In the genomic region with DNA sequence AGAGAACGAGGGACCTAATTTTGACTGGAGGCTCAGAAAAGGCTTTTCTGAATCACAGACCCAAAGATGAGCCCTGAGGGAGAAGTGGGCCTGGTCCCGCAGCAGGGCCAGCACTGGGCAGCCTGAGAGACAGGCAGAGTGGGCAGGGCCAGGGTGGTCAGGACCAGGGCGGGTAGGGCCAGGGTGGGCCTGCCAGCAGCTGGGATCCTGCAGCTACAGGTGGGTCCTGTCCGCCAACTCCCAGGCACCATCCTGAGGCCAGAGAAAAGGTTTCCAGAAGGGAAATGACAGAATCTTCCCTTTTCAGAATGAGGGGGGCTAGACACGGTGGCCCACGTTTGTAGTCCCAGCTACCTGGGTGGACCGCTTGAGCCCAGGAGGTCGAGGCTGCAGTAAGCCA, we compare ENCODE assay signal across 21 cellular contexts.
"Had no signal": no experiment of that assay in that cellular context is flagged by ENCODE, and none has a peak within 500 bp of the region (broad histone marks: within the 10 kb centered on the region; RNA-seq: fewer than 3 reads in every experiment).

No MANE protein-coding gene starts in this region.

- FAIRE-seq: keratinocyte had no signal

- H3K27ac ChIP-seq: brain microvascular endothelial cell, epithelial cell of prostate, suprapubic skin had no signal

- H3K27ac Mint-ChIP-seq: activated CD4-positive, alpha-beta memory T cell treated with anti-CD3 and anti-CD28 coated beads, Interleukin-2, amount 10 ng/mL, durations not matched to agents 7 days and 5 days; activated naive CD8-positive, alpha-beta T cell treated with anti-CD3 and anti-CD28 coated beads for 36 hours; activated T-cell treated with anti-CD3 and anti-CD28 coated beads, Interleukin-2, amount 50 U/mL, for 72 hours; memory B cell; stimulated activated naive CD8-positive, alpha-beta T cell treated with anti-CD3 and anti-CD28 coated beads, Interleukin-15, Interleukin-2, amounts not matched to agents 100 ng/mL and 50 ng/mL, for 24 hours; type B pancreatic cell had no signal

- H3K4me3 Mint-ChIP-seq: activated CD4-positive, alpha-beta memory T cell treated with anti-CD3 and anti-CD28 coated beads, Interleukin-2, amount 10 ng/mL, durations not matched to agents 7 days and 5 days; activated naive CD8-positive, alpha-beta T cell treated with anti-CD3 and anti-CD28 coated beads for 36 hours; activated T-cell treated with anti-CD3 and anti-CD28 coated beads, Interleukin-2, amount 50 U/mL, for 72 hours; memory B cell; natural killer cell treated with Interleukin-12 subunit alpha and Interleukin-12 subunit beta and Interleukin-15 and Interleukin-18, amount 100 ng/mL, for 72 hours; stimulated activated naive CD8-positive, alpha-beta T cell treated with anti-CD3 and anti-CD28 coated beads, Interleukin-15, Interleukin-2, amounts not matched to agents 100 ng/mL and 50 ng/mL, for 24 hours; type B pancreatic cell had no signal

- H3K27me3 Mint-ChIP-seq: activated CD4-positive, alpha-beta memory T cell treated with anti-CD3 and anti-CD28 coated beads, Interleukin-2, amount 10 ng/mL, durations not matched to agents 7 days and 5 days; activated naive CD8-positive, alpha-beta T cell treated with anti-CD3 and anti-CD28 coated beads for 36 hours; natural killer cell treated with Interleukin-12 subunit alpha and Interleukin-12 subunit beta and Interleukin-15 and Interleukin-18, amount 100 ng/mL, for 72 hours; stimulated activated naive CD8-positive, alpha-beta T cell treated with anti-CD3 and anti-CD28 coated beads, Interleukin-15, Interleukin-2, amounts not matched to agents 100 ng/mL and 50 ng/mL, for 24 hours; type B pancreatic cell had no signal

- ATAC-seq: activated T-cell treated with anti-CD3 and anti-CD28 coated beads, Interleukin-2, amount 50 U/mL, for 72 hours; left lobe of liver; natural killer cell treated with Interleukin-12 subunit alpha and Interleukin-12 subunit beta and Interleukin-15 and Interleukin-18, amount 100 ng/mL, for 72 hours; sciatic nerve; SK-N-SH treated with all-trans-retinoic acid at 6 μM for 48 hours had no signal

- H3K36me3 Mint-ChIP-seq: memory B cell; natural killer cell treated with Interleukin-12 subunit alpha and Interleukin-12 subunit beta and Interleukin-15 and Interleukin-18, amount 100 ng/mL, for 72 hours had no signal

- H3K36me3 ChIP-seq: suprapubic skin had no signal

- H3K9me3 ChIP-seq: spleen, suprapubic skin had no signal

- H3K4me3 ChIP-seq: spleen, suprapubic skin had no signal

- H3K27me3 ChIP-seq: brain microvascular endothelial cell, spleen, suprapubic skin had no signal

- H3K9me3 Mint-ChIP-seq: activated CD4-positive, alpha-beta memory T cell treated with anti-CD3 and anti-CD28 coated beads, Interleukin-2, amount 10 ng/mL, durations not matched to agents 7 days and 5 days; activated naive CD8-positive, alpha-beta T cell treated with anti-CD3 and anti-CD28 coated beads for 36 hours; activated T-cell treated with anti-CD3 and anti-CD28 coated beads, Interleukin-2, amount 50 U/mL, for 72 hours; memory B cell; natural killer cell treated with Interleukin-12 subunit alpha and Interleukin-12 subunit beta and Interleukin-15 and Interleukin-18, amount 100 ng/mL, for 72 hours; stimulated activated naive CD8-positive, alpha-beta T cell treated with anti-CD3 and anti-CD28 coated beads, Interleukin-15, Interleukin-2, amounts not matched to agents 100 ng/mL and 50 ng/mL, for 24 hours; type B pancreatic cell had no signal

- DNase-seq: activated CD4-positive, alpha-beta memory T cell treated with anti-CD3 and anti-CD28 coated beads, Interleukin-2, amount 10 ng/mL, durations not matched to agents 7 days and 5 days; activated gamma-delta T cell; activated naive CD8-positive, alpha-beta T cell treated with anti-CD3 and anti-CD28 coated beads for 36 hours; activated T-cell treated with anti-CD3 and anti-CD28 coated beads, Interleukin-2, amount 50 U/mL, for 72 hours; brain microvascular endothelial cell; cortex of kidney; effector CD8-positive, alpha-beta T cell; occipital lobe; spleen; T-helper 1 cell; T1000 had no signal
